ENCODE assay signal across 8 cellular contexts in the genomic region with DNA sequence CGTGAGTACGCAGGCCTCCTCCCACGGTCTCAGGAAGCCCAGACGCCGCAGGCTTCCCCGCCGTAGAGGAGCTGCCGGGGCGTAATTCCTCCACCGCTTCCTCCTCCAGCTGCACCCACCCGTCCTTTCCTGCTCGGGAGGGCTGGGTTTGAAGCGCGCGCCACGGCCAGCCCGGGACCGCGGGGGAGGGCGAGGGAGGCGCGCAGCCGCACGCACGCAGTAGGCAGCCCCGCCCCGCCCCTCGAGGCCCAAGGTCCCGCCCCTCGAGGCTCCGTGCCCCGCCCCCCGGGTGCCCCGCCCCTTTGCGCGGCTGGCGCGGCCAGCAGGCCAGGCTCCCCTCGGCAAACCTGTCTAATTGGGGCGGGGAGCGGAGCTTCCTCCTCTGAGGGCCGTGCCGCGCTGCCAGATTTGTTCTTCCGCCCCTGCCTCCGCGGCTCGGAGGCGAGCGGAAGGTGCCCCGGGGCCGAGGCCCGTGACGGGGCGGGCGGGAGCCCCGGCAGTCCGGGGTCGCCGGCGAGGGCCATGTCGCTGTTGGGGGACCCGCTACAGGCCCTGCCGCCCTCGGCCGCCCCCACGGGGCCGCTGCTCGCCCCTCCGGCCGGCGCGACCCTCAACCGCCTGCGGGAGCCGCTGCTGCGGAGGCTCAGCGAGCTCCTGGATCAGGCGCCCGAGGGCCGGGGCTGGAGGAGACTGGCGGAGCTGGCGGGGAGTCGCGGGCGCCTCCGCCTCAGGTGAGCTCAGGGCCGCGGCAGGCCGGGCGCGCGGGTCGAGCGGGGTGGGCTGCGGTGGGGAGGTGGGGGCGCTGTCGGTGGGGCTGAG. TPM values are rescaled to one million over a fixed set of nuclear protein-coding genes. Genes with fewer than 3 reads are reported as not detected.
A peak's percentile ranks its signal among the peaks of the same experiment; 100 is the strongest.
DNase-seq lines count a peak whose midpoint lies in the region; ATAC-seq and TF ChIP-seq lines count a peak whose summit lies in the region.

A gene with protein sequence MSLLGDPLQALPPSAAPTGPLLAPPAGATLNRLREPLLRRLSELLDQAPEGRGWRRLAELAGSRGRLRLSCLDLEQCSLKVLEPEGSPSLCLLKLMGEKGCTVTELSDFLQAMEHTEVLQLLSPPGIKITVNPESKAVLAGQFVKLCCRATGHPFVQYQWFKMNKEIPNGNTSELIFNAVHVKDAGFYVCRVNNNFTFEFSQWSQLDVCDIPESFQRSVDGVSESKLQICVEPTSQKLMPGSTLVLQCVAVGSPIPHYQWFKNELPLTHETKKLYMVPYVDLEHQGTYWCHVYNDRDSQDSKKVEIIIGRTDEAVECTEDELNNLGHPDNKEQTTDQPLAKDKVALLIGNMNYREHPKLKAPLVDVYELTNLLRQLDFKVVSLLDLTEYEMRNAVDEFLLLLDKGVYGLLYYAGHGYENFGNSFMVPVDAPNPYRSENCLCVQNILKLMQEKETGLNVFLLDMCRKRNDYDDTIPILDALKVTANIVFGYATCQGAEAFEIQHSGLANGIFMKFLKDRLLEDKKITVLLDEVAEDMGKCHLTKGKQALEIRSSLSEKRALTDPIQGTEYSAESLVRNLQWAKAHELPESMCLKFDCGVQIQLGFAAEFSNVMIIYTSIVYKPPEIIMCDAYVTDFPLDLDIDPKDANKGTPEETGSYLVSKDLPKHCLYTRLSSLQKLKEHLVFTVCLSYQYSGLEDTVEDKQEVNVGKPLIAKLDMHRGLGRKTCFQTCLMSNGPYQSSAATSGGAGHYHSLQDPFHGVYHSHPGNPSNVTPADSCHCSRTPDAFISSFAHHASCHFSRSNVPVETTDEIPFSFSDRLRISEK (plus strand): TSS at position 344 of the 819 bp plus-strand sequence. CDS start 179 bp downstream, at position 523.

- H3K4me2 ChIP-seq in Loucy (ENCODE audit: low read depth, low read length, poor library complexity, severe bottlenecking): peak within 1 kb of the TSS; percentile 94

- H3K36me3 Mint-ChIP-seq in activated T-helper 2 cell treated with anti-CD3 and anti-CD28 coated beads, Interferon-gamma antibody, Interleukin-2, Interleukin-4, amounts not matched to agents 10 μg/mL and 5 μg/mL and 100 μg/mL, durations not matched to agents 14 hours and 24 hours and 36 hours (ENCODE audit: low read depth): peaks cover 28% of the 10 kb centered on the region
- H3K36me3 Mint-ChIP-seq in nephron (ENCODE audit: low read depth): peaks cover 14% of the 10 kb centered on the region
- H3K36me3 Mint-ChIP-seq in stimulated activated naive CD8-positive, alpha-beta T cell treated with anti-CD3 and anti-CD28 coated beads, Interleukin-15, Interleukin-2, amounts not matched to agents 100 ng/mL and 50 ng/mL, for 24 hours (ENCODE audit: low read depth): peaks cover 26% of the 10 kb centered on the region

- H3K9ac ChIP-seq in Loucy (ENCODE audit: low read depth, low read length, poor library complexity, severe bottlenecking): peak within 1 kb of the TSS; percentile 81

- H3K27ac ChIP-seq in RWPE2 (ENCODE audit: poor library complexity, severe bottlenecking): peak within 1 kb of the TSS; percentile 87

- peaks cover 59% of the 10 kb centered on the region for H3K4me1 Mint-ChIP-seq in activated T-helper 2 cell treated with anti-CD3 and anti-CD28 coated beads, Interferon-gamma antibody, Interleukin-2, Interleukin-4, amounts not matched to agents 10 μg/mL and 5 μg/mL and 100 μg/mL, durations not matched to agents 14 hours and 24 hours and 36 hours (ENCODE audit: low read depth)
- H3K4me1 Mint-ChIP-seq in nephron: peaks cover 36% of the 10 kb centered on the region
- peaks cover 76% of the 10 kb centered on the region for H3K4me1 Mint-ChIP-seq in stimulated activated naive CD8-positive, alpha-beta T cell treated with anti-CD3 and anti-CD28 coated beads, Interleukin-15, Interleukin-2, amounts not matched to agents 100 ng/mL and 50 ng/mL, for 24 hours (ENCODE audit: low read depth)

- H3K4me1 ChIP-seq in Loucy (ENCODE audit: insufficient read depth, low read length, poor library complexity, severe bottlenecking) (peaks cover 50% of the 10 kb centered on the region), RWPE2 (ENCODE audit: insufficient read depth, poor library complexity, severe bottlenecking) (peaks cover 39% of the 10 kb centered on the region)

- H3K27ac Mint-ChIP-seq in activated T-helper 2 cell treated with anti-CD3 and anti-CD28 coated beads, Interferon-gamma antibody, Interleukin-2, Interleukin-4, amounts not matched to agents 10 μg/mL and 5 μg/mL and 100 μg/mL, durations not matched to agents 14 hours and 24 hours and 36 hours: peak within 1 kb of the TSS; percentile 88
- H3K27ac Mint-ChIP-seq in nephron: peak within 1 kb of the TSS; percentile 83 to 94 (median 84)
- peak within 1 kb of the TSS; percentile 91 for H3K27ac Mint-ChIP-seq in stimulated activated naive CD8-positive, alpha-beta T cell treated with anti-CD3 and anti-CD28 coated beads, Interleukin-15, Interleukin-2, amounts not matched to agents 100 ng/mL and 50 ng/mL, for 24 hours

- no peaks in the 10 kb centered on the region for H3K9me3 ChIP-seq in Loucy (ENCODE audit: insufficient read depth, low read depth, low read length)
- no peaks in the 10 kb centered on the region for H3K9me3 ChIP-seq in RWPE2 (ENCODE audit: severe bottlenecking)

- TF ChIP-seq CTCF in Loucy (conservative IDR thresholded peaks at IDR 0.05; ENCODE audit: low read length) (peak; percentile 24; the same call in 1 of the 2 replicates), RWPE2 (IDR thresholded peaks at IDR 0.05; ENCODE audit: poor library complexity, severe bottlenecking) (peak; percentile 28), nephron (IDR thresholded peaks at IDR 0.05; ENCODE audit: unreplicated experiment in 3 of 3) (peak; percentile 18 to 35 (median 22))

- no peaks in the 10 kb centered on the region for H3K9me3 Mint-ChIP-seq in activated T-helper 2 cell treated with anti-CD3 and anti-CD28 coated beads, Interferon-gamma antibody, Interleukin-2, Interleukin-4, amounts not matched to agents 10 μg/mL and 5 μg/mL and 100 μg/mL, durations not matched to agents 14 hours and 24 hours and 36 hours
- no peaks in the 10 kb centered on the region for H3K9me3 Mint-ChIP-seq in nephron
- H3K9me3 Mint-ChIP-seq in stimulated activated naive CD8-positive, alpha-beta T cell treated with anti-CD3 and anti-CD28 coated beads, Interleukin-15, Interleukin-2, amounts not matched to agents 100 ng/mL and 50 ng/mL, for 24 hours: no peaks in the 10 kb centered on the region

- H3K27me3 Mint-ChIP-seq in activated T-helper 2 cell treated with anti-CD3 and anti-CD28 coated beads, Interferon-gamma antibody, Interleukin-2, Interleukin-4, amounts not matched to agents 10 μg/mL and 5 μg/mL and 100 μg/mL, durations not matched to agents 14 hours and 24 hours and 36 hours (ENCODE audit: low read depth): peaks cover 3% of the 10 kb centered on the region
- H3K27me3 Mint-ChIP-seq in nephron (ENCODE audit: low read depth): no peaks in the 10 kb centered on the region
- no peaks in the 10 kb centered on the region for H3K27me3 Mint-ChIP-seq in stimulated activated naive CD8-positive, alpha-beta T cell treated with anti-CD3 and anti-CD28 coated beads, Interleukin-15, Interleukin-2, amounts not matched to agents 100 ng/mL and 50 ng/mL, for 24 hours

- no peaks in the 10 kb centered on the region for H3K27me3 ChIP-seq in Loucy (ENCODE audit: insufficient read depth, low read length, poor library complexity, severe bottlenecking)
- no peaks in the 10 kb centered on the region for H3K27me3 ChIP-seq in RWPE2 (ENCODE audit: insufficient read depth, poor library complexity, severe bottlenecking)

- H3K4me3 ChIP-seq in Loucy (ENCODE audit: low read length, poor library complexity, severe bottlenecking) (peak within 1 kb of the TSS; percentile 98), RWPE2 (ENCODE audit: severe bottlenecking) (peak within 1 kb of the TSS; percentile 96)

- 0 out of 2 replicates have a peak, but pooled peaks cover 3% of the 10 kb centered on the region for H3F3A ChIP-seq in Loucy (ENCODE audit: low read depth)

- peak; percentile 63 for ATAC-seq in RWPE2 (ENCODE audit: low read depth)

- peak within 1 kb of the TSS; percentile 93 for H3K4me3 Mint-ChIP-seq in activated T-helper 2 cell treated with anti-CD3 and anti-CD28 coated beads, Interferon-gamma antibody, Interleukin-2, Interleukin-4, amounts not matched to agents 10 μg/mL and 5 μg/mL and 100 μg/mL, durations not matched to agents 14 hours and 24 hours and 36 hours (ENCODE audit: low read depth)
- H3K4me3 Mint-ChIP-seq in nephron: peak within 1 kb of the TSS; percentile 96 to 97 (median 96)
- peak within 1 kb of the TSS; percentile 91 for H3K4me3 Mint-ChIP-seq in stimulated activated naive CD8-positive, alpha-beta T cell treated with anti-CD3 and anti-CD28 coated beads, Interleukin-15, Interleukin-2, amounts not matched to agents 100 ng/mL and 50 ng/mL, for 24 hours

- DNase-seq in EH (ENCODE audit: low read depth) (peak; percentile 91), H4 (ENCODE audit: low spot score) (peak; percentile 86), RWPE2 (ENCODE audit: low spot score) (peak; percentile 88), fibroblast of peridontal ligament (ENCODE audit: extremely low read depth) (peak; percentile 79)
- DNase-seq in activated T-helper 2 cell treated with anti-CD3 and anti-CD28 coated beads, Interferon-gamma antibody, Interleukin-2, Interleukin-4, amounts not matched to agents 10 μg/mL and 5 μg/mL and 100 μg/mL, durations not matched to agents 14 hours and 24 hours and 36 hours (ENCODE audit: low spot score): peak; percentile 93

- H3K9me2 ChIP-seq in Loucy (replicated peaks; ENCODE audit: low read depth, low read length): no peaks in the 10 kb centered on the region

- peaks cover 8% of the 10 kb centered on the region for H4K20me1 ChIP-seq in Loucy (ENCODE audit: insufficient read depth, low read length, poor library complexity, severe bottlenecking)

- H2AFZ ChIP-seq in Loucy (ENCODE audit: low read length): peak within 1 kb of the TSS; percentile 65

- intact Hi-C loops in activated T-helper 2 cell treated with anti-CD3 and anti-CD28 coated beads, Interferon-gamma antibody, Interleukin-2, Interleukin-4, amounts not matched to agents 10 μg/mL and 5 μg/mL and 100 μg/mL, durations not matched to agents 14 hours and 24 hours and 36 hours (cut with micrococcal nuclease): loop anchor here (1.0 to 5.0 kb wide), 7 partner anchors 17 to 686 kb away; partner anchors contain the start of gene LMAN1

- H3K36me3 ChIP-seq in Loucy (ENCODE audit: insufficient read depth, low read length) (no peaks in the 10 kb centered on the region), RWPE2 (ENCODE audit: low read depth) (no peaks in the 10 kb centered on the region)

- H3K79me2 ChIP-seq in Loucy (ENCODE audit: insufficient read depth, low read length): peaks cover 44% of the 10 kb centered on the region

RNA-seq across cellular contexts. Expression of the gene that starts here (rescaled TPM):
- 20.0 and 21.5 TPM in 2 replicates for total RNA-seq in H4 (2014; rRNA removed; shearing (Covaris generic))
- 23.5 and 23.9 TPM in 2 replicates for total RNA-seq in activated T-helper 2 cell treated with anti-CD3 and anti-CD28 coated beads, Interferon-gamma antibody, Interleukin-2, Interleukin-4, amounts not matched to agents 10 μg/mL and 5 μg/mL and 100 μg/mL, durations not matched to agents 14 hours and 24 hours and 36 hours

Comparison
In these comparisons a context has a peak if more than half of its experiments do, and no peak if none do; other contexts are left out.
1. Peak in every context shown above with its lines: DNase-seq, ATAC-seq, H3K4me3 ChIP-seq and H3K27ac ChIP-seq.